ENCODE assay signal across 1 cellular context in the genomic region with DNA sequence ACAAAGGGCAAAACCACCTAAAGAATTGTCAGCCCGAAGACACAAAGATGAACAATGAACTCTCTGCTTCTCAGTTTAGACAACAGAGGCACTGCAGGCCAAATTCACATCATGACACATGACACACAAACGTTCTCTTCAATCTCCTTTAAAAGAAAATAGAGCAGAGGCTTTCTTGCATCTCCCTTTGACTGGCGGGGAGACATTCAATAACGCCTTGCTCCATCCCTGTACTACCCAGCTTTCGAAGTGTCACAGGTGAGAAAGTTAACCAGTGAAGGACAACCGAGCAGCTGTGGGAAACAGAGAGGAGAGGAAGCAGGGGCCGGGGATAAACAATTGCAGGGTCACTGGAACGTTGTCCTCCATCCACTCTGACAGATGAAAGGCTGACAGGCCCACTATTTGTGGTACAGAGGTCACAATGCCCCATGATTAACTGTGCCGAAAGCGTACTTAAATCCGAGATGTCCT.
TF ChIP-seq lines count a peak whose summit lies in the region.

No MANE protein-coding gene starts in this region.

TF ChIP-seq in HepG2, 621 proteins besides CTCF, POLR2A, EP300 and RAD21 (continued from another document and continues in another):
- TF ChIP-seq ATF6 (CRISPR knock-in tag; conservative IDR thresholded peaks at IDR 0.05), result no peak
- peak; percentile 51; the same call in 1 of the 2 replicates for TF ChIP-seq TCF7L2 (IDR thresholded peaks at IDR 0.05; ENCODE audit: low read depth, low read length)
- TF ChIP-seq ZNF3 (CRISPR knock-in tag; IDR thresholded peaks at IDR 0.05), result no peak
- TF ChIP-seq JDP2 (CRISPR knock-in tag; IDR thresholded peaks at IDR 0.05; ENCODE audit: borderline replicate concordance), result no peak
- TF ChIP-seq, protein P1, sequence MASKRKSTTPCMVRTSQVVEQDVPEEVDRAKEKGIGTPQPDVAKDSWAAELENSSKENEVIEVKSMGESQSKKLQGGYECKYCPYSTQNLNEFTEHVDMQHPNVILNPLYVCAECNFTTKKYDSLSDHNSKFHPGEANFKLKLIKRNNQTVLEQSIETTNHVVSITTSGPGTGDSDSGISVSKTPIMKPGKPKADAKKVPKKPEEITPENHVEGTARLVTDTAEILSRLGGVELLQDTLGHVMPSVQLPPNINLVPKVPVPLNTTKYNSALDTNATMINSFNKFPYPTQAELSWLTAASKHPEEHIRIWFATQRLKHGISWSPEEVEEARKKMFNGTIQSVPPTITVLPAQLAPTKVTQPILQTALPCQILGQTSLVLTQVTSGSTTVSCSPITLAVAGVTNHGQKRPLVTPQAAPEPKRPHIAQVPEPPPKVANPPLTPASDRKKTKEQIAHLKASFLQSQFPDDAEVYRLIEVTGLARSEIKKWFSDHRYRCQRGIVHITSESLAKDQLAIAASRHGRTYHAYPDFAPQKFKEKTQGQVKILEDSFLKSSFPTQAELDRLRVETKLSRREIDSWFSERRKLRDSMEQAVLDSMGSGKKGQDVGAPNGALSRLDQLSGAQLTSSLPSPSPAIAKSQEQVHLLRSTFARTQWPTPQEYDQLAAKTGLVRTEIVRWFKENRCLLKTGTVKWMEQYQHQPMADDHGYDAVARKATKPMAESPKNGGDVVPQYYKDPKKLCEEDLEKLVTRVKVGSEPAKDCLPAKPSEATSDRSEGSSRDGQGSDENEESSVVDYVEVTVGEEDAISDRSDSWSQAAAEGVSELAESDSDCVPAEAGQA (IDR thresholded peaks at IDR 0.05; ENCODE audit: low read depth), result no peak
- TF ChIP-seq, protein P1 (CRISPR knock-in tag; IDR thresholded peaks at IDR 0.05; ENCODE audit: borderline replicate concordance), result no peak
- no peak for TF ChIP-seq SYNCRIP (IDR thresholded peaks at IDR 0.05; ENCODE audit: insufficient read depth, low read depth, low read length)
- TF ChIP-seq ZNF605 (CRISPR knock-in tag; IDR thresholded peaks at IDR 0.05), result no peak
- TF ChIP-seq YEATS4 (CRISPR knock-in tag; IDR thresholded peaks at IDR 0.05; ENCODE audit: borderline replicate concordance), result peak; percentile 53; the same call in 1 of the 2 replicates
- TF ChIP-seq GPBP1L1 (CRISPR knock-in tag; IDR thresholded peaks at IDR 0.05), result no peak
- no peak for TF ChIP-seq ZNF234 (CRISPR knock-in tag; conservative IDR thresholded peaks at IDR 0.05)
- TF ChIP-seq, protein P2, sequence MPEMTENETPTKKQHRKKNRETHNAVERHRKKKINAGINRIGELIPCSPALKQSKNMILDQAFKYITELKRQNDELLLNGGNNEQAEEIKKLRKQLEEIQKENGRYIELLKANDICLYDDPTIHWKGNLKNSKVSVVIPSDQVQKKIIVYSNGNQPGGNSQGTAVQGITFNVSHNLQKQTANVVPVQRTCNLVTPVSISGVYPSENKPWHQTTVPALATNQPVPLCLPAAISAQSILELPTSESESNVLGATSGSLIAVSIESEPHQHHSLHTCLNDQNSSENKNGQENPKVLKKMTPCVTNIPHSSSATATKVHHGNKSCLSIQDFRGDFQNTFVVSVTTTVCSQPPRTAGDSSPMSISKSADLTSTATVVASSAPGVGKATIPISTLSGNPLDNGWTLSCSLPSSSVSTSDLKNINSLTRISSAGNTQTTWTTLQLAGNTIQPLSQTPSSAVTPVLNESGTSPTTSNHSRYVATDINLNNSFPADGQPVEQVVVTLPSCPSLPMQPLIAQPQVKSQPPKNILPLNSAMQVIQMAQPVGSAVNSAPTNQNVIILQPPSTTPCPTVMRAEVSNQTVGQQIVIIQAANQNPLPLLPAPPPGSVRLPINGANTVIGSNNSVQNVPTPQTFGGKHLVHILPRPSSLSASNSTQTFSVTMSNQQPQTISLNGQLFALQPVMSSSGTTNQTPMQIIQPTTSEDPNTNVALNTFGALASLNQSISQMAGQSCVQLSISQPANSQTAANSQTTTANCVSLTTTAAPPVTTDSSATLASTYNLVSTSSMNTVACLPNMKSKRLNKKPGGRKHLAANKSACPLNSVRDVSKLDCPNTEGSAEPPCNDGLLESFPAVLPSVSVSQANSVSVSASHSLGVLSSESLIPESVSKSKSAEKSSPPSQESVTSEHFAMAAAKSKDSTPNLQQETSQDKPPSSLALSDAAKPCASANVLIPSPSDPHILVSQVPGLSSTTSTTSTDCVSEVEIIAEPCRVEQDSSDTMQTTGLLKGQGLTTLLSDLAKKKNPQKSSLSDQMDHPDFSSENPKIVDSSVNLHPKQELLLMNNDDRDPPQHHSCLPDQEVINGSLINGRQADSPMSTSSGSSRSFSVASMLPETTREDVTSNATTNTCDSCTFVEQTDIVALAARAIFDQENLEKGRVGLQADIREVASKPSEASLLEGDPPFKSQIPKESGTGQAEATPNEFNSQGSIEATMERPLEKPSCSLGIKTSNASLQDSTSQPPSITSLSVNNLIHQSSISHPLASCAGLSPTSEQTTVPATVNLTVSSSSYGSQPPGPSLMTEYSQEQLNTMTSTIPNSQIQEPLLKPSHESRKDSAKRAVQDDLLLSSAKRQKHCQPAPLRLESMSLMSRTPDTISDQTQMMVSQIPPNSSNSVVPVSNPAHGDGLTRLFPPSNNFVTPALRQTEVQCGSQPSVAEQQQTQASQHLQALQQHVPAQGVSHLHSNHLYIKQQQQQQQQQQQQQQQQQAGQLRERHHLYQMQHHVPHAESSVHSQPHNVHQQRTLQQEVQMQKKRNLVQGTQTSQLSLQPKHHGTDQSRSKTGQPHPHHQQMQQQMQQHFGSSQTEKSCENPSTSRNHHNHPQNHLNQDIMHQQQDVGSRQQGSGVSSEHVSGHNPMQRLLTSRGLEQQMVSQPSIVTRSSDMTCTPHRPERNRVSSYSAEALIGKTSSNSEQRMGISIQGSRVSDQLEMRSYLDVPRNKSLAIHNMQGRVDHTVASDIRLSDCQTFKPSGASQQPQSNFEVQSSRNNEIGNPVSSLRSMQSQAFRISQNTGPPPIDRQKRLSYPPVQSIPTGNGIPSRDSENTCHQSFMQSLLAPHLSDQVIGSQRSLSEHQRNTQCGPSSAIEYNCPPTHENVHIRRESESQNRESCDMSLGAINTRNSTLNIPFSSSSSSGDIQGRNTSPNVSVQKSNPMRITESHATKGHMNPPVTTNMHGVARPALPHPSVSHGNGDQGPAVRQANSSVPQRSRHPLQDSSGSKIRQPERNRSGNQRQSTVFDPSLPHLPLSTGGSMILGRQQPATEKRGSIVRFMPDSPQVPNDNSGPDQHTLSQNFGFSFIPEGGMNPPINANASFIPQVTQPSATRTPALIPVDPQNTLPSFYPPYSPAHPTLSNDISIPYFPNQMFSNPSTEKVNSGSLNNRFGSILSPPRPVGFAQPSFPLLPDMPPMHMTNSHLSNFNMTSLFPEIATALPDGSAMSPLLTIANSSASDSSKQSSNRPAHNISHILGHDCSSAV (CRISPR knock-in tag; IDR thresholded peaks at IDR 0.05; ENCODE audit: borderline replicate concordance), result no peak
- no peak for TF ChIP-seq AGO1 (IDR thresholded peaks at IDR 0.05; ENCODE audit: low read depth, low read length, poor library complexity, severe bottlenecking)
- no peak for TF ChIP-seq ZNF839 (CRISPR knock-in tag; IDR thresholded peaks at IDR 0.05; ENCODE audit: borderline replicate concordance)
- no peak for TF ChIP-seq EEA1 (CRISPR knock-in tag; IDR thresholded peaks at IDR 0.05; ENCODE audit: borderline replicate concordance)
- TF ChIP-seq, protein P3, sequence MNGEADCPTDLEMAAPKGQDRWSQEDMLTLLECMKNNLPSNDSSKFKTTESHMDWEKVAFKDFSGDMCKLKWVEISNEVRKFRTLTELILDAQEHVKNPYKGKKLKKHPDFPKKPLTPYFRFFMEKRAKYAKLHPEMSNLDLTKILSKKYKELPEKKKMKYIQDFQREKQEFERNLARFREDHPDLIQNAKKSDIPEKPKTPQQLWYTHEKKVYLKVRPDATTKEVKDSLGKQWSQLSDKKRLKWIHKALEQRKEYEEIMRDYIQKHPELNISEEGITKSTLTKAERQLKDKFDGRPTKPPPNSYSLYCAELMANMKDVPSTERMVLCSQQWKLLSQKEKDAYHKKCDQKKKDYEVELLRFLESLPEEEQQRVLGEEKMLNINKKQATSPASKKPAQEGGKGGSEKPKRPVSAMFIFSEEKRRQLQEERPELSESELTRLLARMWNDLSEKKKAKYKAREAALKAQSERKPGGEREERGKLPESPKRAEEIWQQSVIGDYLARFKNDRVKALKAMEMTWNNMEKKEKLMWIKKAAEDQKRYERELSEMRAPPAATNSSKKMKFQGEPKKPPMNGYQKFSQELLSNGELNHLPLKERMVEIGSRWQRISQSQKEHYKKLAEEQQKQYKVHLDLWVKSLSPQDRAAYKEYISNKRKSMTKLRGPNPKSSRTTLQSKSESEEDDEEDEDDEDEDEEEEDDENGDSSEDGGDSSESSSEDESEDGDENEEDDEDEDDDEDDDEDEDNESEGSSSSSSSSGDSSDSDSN (CRISPR knock-in tag; IDR thresholded peaks at IDR 0.05), result peak; percentile 53
- TF ChIP-seq PTBP1 (IDR thresholded peaks at IDR 0.05; ENCODE audit: low read depth, low read length, poor library complexity, severe bottlenecking), result no peak
- no peak for TF ChIP-seq ZNF562 (CRISPR knock-in tag; IDR thresholded peaks at IDR 0.05; ENCODE audit: borderline replicate concordance)
- no peak for TF ChIP-seq CENPT (CRISPR knock-in tag; IDR thresholded peaks at IDR 0.05; ENCODE audit: low read depth)
- TF ChIP-seq, protein P4, sequence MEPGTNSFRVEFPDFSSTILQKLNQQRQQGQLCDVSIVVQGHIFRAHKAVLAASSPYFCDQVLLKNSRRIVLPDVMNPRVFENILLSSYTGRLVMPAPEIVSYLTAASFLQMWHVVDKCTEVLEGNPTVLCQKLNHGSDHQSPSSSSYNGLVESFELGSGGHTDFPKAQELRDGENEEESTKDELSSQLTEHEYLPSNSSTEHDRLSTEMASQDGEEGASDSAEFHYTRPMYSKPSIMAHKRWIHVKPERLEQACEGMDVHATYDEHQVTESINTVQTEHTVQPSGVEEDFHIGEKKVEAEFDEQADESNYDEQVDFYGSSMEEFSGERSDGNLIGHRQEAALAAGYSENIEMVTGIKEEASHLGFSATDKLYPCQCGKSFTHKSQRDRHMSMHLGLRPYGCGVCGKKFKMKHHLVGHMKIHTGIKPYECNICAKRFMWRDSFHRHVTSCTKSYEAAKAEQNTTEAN (CRISPR knock-in tag; conservative IDR thresholded peaks at IDR 0.05), result no peak; the same call in 1 of the 2 replicates
- TF ChIP-seq SOX13 (IDR thresholded peaks at IDR 0.05), result peak; percentile 92
- TF ChIP-seq SOX13 (CRISPR knock-in tag; conservative IDR thresholded peaks at IDR 0.05 in 1 of 2, IDR thresholded peaks at IDR 0.05 in 1 of 2), result peak in 1 of 2 experiments; percentile 95; a peak in 2 of 4 replicates
- TF ChIP-seq HOXA5 (CRISPR knock-in tag; IDR thresholded peaks at IDR 0.05), result no peak; the same call in 1 of the 2 replicates
- no peak for TF ChIP-seq SKI (IDR thresholded peaks at IDR 0.05; ENCODE audit: partially characterized antibody)
- no peak for TF ChIP-seq ZNF543 (CRISPR knock-in tag; IDR thresholded peaks at IDR 0.05)
- no peak for TF ChIP-seq RFXANK (CRISPR knock-in tag; IDR thresholded peaks at IDR 0.05)
- no peak for TF ChIP-seq ZNF577 (CRISPR knock-in tag; IDR thresholded peaks at IDR 0.05; ENCODE audit: borderline replicate concordance, low read depth)
